In the genomic region with DNA sequence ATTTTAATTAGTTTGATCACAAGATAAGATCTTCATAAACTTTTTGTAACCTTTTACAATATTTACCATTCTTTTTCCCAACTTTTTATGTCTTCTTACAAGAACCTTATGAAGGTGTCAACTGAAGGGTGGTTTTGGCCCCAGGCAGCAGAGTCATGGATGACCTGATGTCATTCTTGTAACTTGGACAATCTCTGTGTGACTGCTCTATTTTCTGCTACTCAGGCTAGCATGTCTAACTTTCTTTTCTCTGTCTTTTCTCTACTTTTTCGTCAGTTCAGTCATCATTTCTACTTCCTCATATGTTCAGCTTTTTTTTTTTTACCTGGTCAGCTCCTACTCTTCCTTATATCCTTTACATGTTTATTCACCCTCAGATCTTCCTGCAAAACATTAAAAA, we compare ENCODE assay signal across 13 cellular contexts.
A peak's percentile ranks its signal among the peaks of the same experiment; 100 is the strongest.
DNase-seq lines count a peak whose midpoint lies in the region; ATAC-seq and TF ChIP-seq lines count a peak whose summit lies in the region.
"Had no signal": no experiment of that assay in that cellular context is flagged by ENCODE, and none has a peak within 500 bp of the region (broad histone marks: within the 10 kb centered on the region; RNA-seq: fewer than 3 reads in every experiment).

No MANE protein-coding gene starts in this region.

- no peaks in the 10 kb centered on the region for H3K9me3 Mint-ChIP-seq in HFFc6
- H3K9me3 Mint-ChIP-seq in stimulated activated memory B cell treated with anti-CD40 and anti-IgM and Interleukin-4, amounts not matched to agents 10 μg/mL and 1 μg/mL and 100 μg/mL, for 72 hours = no peaks in the 10 kb centered on the region

- H3K36me3 Mint-ChIP-seq in HFFc6 (ENCODE audit: low read depth) = no peaks in the 10 kb centered on the region
- no peaks in the 10 kb centered on the region for H3K36me3 Mint-ChIP-seq in stimulated activated memory B cell treated with anti-CD40 and anti-IgM and Interleukin-4, amounts not matched to agents 10 μg/mL and 1 μg/mL and 100 μg/mL, for 72 hours
- H3K36me3 Mint-ChIP-seq: naive B cell, WTC11 had no signal

- no peaks in the 10 kb centered on the region; the same call in 1 of the 2 replicates for H3K27me3 Mint-ChIP-seq in HFFc6 (ENCODE audit: insufficient read depth)
- H3K27me3 Mint-ChIP-seq in stimulated activated memory B cell treated with anti-CD40 and anti-IgM and Interleukin-4, amounts not matched to agents 10 μg/mL and 1 μg/mL and 100 μg/mL, for 72 hours = peaks cover 21% of the 10 kb centered on the region

- H3K27ac Mint-ChIP-seq in HFFc6 = no peak overlapping the region
- H3K27ac Mint-ChIP-seq in stimulated activated memory B cell treated with anti-CD40 and anti-IgM and Interleukin-4, amounts not matched to agents 10 μg/mL and 1 μg/mL and 100 μg/mL, for 72 hours = no peak overlapping the region
- H3K27ac Mint-ChIP-seq: naive B cell, WTC11 had no signal

- no peak overlapping the region for H3K4me3 ChIP-seq in GM12865 (ENCODE audit: low read depth, low read length)

- H3K4me1 Mint-ChIP-seq in HFFc6 (ENCODE audit: low read depth) = no peaks in the 10 kb centered on the region
- H3K4me1 Mint-ChIP-seq in stimulated activated memory B cell treated with anti-CD40 and anti-IgM and Interleukin-4, amounts not matched to agents 10 μg/mL and 1 μg/mL and 100 μg/mL, for 72 hours = no peaks in the 10 kb centered on the region
- H3K4me1 Mint-ChIP-seq: naive B cell, WTC11 had no signal

- ATAC-seq in GM19455 (IDR thresholded peaks at IDR 0.05; ENCODE audit: unreplicated experiment) = peak; percentile 60
- peak; percentile 43 for ATAC-seq in HG02763 (IDR thresholded peaks at IDR 0.05; ENCODE audit: unreplicated experiment)
- peak; percentile 62 for ATAC-seq in HG03432 (IDR thresholded peaks at IDR 0.05; ENCODE audit: unreplicated experiment)
- ATAC-seq in stimulated activated memory B cell treated with anti-CD40 and anti-IgM and Interleukin-4, amounts not matched to agents 10 μg/mL and 1 μg/mL and 100 μg/mL, for 72 hours = no peak
- ATAC-seq: left cardiac atrium, WTC11 had no signal

- TF ChIP-seq CTCF in GM12865 (IDR thresholded peaks at IDR 0.05; ENCODE audit: insufficient read depth, low read depth, low read length, missing control alignments) = no peak
- TF ChIP-seq CTCF in HFFc6 (IDR thresholded peaks at IDR 0.05) = no peak

- peak; percentile 59 for DNase-seq in GM12865 (ENCODE audit: low read depth)
- no peak for DNase-seq in HFFc6
- DNase-seq in epidermal melanocyte (ENCODE audit: insufficient read length, low spot score) = no peak
- no peak for DNase-seq in MV-4-11 (lab: John Stamatoyannopoulos, UW)
- DNase-seq: activated CD8-positive, alpha-beta memory T cell treated with anti-CD3 and anti-CD28 coated beads, Interleukin-2, amount 50 U/mL, for 4 hours; left cardiac atrium; naive B cell; stimulated activated CD4-positive, alpha-beta T cell treated with anti-CD3 and anti-CD28 coated beads, Interleukin-2, amount 100 ng/mL, for 24 hours had no signal

- no peak overlapping the region for H3K4me3 Mint-ChIP-seq in HFFc6
- H3K4me3 Mint-ChIP-seq in stimulated activated memory B cell treated with anti-CD40 and anti-IgM and Interleukin-4, amounts not matched to agents 10 μg/mL and 1 μg/mL and 100 μg/mL, for 72 hours = no peak overlapping the region
- H3K4me3 Mint-ChIP-seq: naive B cell, WTC11 had no signal
